Comparison of ENCODE assay signal across 9 cellular contexts in genomic region chr2:181657379-181657778, GRCh38. TPM values are rescaled to one million over a fixed set of nuclear protein-coding genes. Genes with fewer than 3 reads are reported as not detected.
A peak's percentile ranks its signal among the peaks of the same experiment; 100 is the strongest.
DNase-seq lines count a peak whose midpoint lies in the region; ATAC-seq and TF ChIP-seq lines count a peak whose summit lies in the region.
"Had no signal": no experiment of that assay in that cellular context is flagged by ENCODE, and none has a peak within 500 bp of the region (broad histone marks: within the 10 kb centered on the region; RNA-seq: fewer than 3 reads in every experiment).

No MANE protein-coding gene starts in this region.

- intact Hi-C loops in Panc1 (cut with micrococcal nuclease; ENCODE audit: unreplicated experiment), result no loop called here

- 0 out of 2 replicates have a peak, but pooled peaks cover 2% of the 10 kb centered on the region for H3K27me3 ChIP-seq in Panc1 (ENCODE audit: control insufficient read depth, insufficient read depth, low read length)

- no peak overlapping the region for H3K27ac ChIP-seq in Panc1 (ENCODE audit: low read length)

- peak overlapping the region; percentile 56 to 62 for H3K4me3 ChIP-seq in Panc1 (ENCODE audit: low read depth in 2 of 2, low read length in 2 of 2)
- H3K4me3 ChIP-seq in fibroblast of pulmonary artery (replicated peaks; ENCODE audit: low read depth, low read length), result peak overlapping the region; percentile 52
- H3K4me3 ChIP-seq in skeletal muscle cell (ENCODE audit: low read depth, low read length), result peak overlapping the region; percentile 57

- POLR2A ChIA-PET in Panc1 (lab: Charles Lee), result interaction anchor here (0.7 kb wide), 1 partner anchor 1293 kb away, joined by 3 read pairs; no protein-coding TSS in a partner anchor

- DNase-seq in NCI-H146 (lab: John Stamatoyannopoulos, UW), result peak; percentile 50
- no peak for DNase-seq in NCI-H146 treated with DMSO at 0.1 percent for 48 hours (lab: John Stamatoyannopoulos, UW; ENCODE audit: unreplicated experiment)
- no peak for DNase-seq in Panc1 (ENCODE audit: low read depth, low spot score)
- DNase-seq in fibroblast of pulmonary artery (ENCODE audit: low read depth), result no peak
- no peak for DNase-seq in skeletal muscle cell (ENCODE audit: low read depth)
- no peak for DNase-seq in ecto neural progenitor cell (ENCODE audit: low spot score)
- no peak for DNase-seq in retina

- no peak for TF ChIP-seq CTCF in Panc1 (IDR thresholded peaks at IDR 0.05)
- no peak for TF ChIP-seq CTCF in fibroblast of pulmonary artery (IDR thresholded peaks at IDR 0.05; ENCODE audit: low read length, missing control alignments)

- CTCF ChIA-PET in Panc1 (lab: Charles Lee), result no interaction called here

- in situ Hi-C loops in Panc1 (cut with HindIII; ENCODE audit: low pct_unique_long_range_greater_than_20kb, low sequenced_read_pairs), result no loop called here

- no peak for ATAC-seq in Panc1
- ATAC-seq in GM19324 (IDR thresholded peaks at IDR 0.05; ENCODE audit: low FRiP score, unreplicated experiment), result no peak

- BruUV-seq in Panc1 (replicated peaks; lab: Mats Ljungman, UMichigan), result no TSS peak

- H3K9me3 ChIP-seq in Panc1 (ENCODE audit: control insufficient read depth, insufficient read depth, low read depth, low read length), result no peaks in the 10 kb centered on the region

- no peaks in the 10 kb centered on the region; the same call in 1 of the 2 replicates for H3K4me1 ChIP-seq in Panc1 (ENCODE audit: control insufficient read depth, insufficient read depth, low read length)

- no peaks in the 10 kb centered on the region for H3K36me3 ChIP-seq in Panc1 (ENCODE audit: control insufficient read depth, insufficient read depth, low read length)

RNA-seq across cellular contexts. Expression of gene CERKL, which starts 0.5 kb away (rescaled TPM):
- 0.87 TPM for total RNA-seq in Panc1 (2021; ENCODE audit: unreplicated experiment)
- polyA plus RNA-seq in Panc1 (2012; ENCODE audit: insufficient read length), result 0.45 TPM

RNA-seq across cellular contexts. Expression of gene NEUROD1, which starts 22.9 kb away (rescaled TPM):
- not detected for total RNA-seq in Panc1 (2021; ENCODE audit: unreplicated experiment)
- polyA plus RNA-seq in Panc1 (2012; ENCODE audit: insufficient read length), result not detected
- total RNA-seq: liver had no signal
- polyA plus RNA-seq: liver had no signal
